ENCODE assay signal across 1 cellular context in the genomic region with DNA sequence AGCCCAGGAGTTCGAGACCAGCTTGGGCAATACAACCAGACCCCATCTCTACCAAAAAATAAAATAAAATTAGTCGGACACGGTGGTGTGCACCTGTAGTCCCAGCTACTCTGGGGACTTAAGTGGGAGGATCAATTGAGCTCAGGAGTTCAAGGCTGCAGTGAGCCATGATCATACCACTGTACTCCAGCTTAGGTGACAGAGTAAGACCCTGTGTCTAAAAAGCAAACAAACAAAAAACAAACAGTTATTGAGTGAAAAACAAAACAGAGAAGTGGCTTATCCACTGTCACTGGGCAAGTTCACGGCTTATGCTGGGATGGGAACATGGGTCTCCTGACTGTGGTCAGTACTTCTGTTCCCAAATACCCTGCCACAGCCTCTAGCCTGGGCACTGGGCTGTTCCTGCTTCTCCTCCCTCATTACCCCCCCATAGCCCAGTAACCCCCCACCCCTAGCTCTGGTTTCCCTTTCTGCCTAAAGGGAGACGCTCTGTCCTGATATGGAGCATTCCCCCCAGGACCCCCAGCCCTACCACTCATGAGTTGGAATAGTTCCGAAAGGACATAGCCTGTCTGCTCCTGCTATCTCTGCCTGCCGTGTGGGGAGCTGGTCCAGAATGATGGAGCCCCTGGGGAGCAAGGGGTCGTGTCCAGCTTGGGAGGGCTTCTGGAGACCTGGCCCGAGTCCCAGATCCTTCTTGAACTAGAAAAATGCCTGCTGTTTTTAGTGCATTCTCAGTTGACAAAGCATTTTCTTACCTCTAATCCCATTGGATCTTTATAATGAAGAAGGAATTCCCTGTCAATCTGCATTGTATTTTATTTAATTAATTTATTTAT.
TF ChIP-seq lines count a peak whose summit lies in the region.

No MANE protein-coding gene starts in this region.

TF ChIP-seq in GM23338, 12 proteins besides CTCF, POLR2A, EP300 and RAD21:
- no peak for TF ChIP-seq ZNF114 (CRISPR knock-in tag; IDR thresholded peaks at IDR 0.05)
- no peak for TF ChIP-seq EZH2 (IDR thresholded peaks at IDR 0.05; ENCODE audit: low read depth, unreplicated experiment)
